In genomic region chr4:19266566-19266965, GRCh38 we compare ENCODE assay signal across 20 cellular contexts.
"Had no signal": no experiment of that assay in that cellular context is flagged by ENCODE, and none has a peak within 500 bp of the region (broad histone marks: within the 10 kb centered on the region; RNA-seq: fewer than 3 reads in every experiment).

No MANE protein-coding gene starts in this region.

- H3K4me3 ChIP-seq: body of pancreas, coronary artery, mucosa of descending colon, skin epidermis, transverse colon, vagina had no signal

- DNase-seq: activated CD4-positive, CD25-positive, alpha-beta regulatory T cell treated with anti-CD3 and anti-CD28 coated beads, Interleukin-2, amount 50 U/mL, for 72 hours; activated naive CD4-positive, alpha-beta T cell treated with anti-CD3 and anti-CD28 coated beads for 36 hours; amniotic stem cell; body of pancreas; caudate nucleus; foreskin keratinocyte; glutamatergic neuron; mucosa of descending colon; naive thymus-derived CD4-positive, alpha-beta T cell; nucleus accumbens; right cardiac atrium; stimulated activated CD4-positive, alpha-beta T cell treated with anti-CD3 and anti-CD28 coated beads, Interleukin-4, amount 100 ng/mL, for 24 hours; stimulated activated naive CD4-positive, alpha-beta T cell; transverse colon had no signal

- H3K36me3 ChIP-seq: transverse colon, vagina had no signal

- H3K36me3 Mint-ChIP-seq: naive thymus-derived CD4-positive, alpha-beta T cell had no signal

- H3K4me1 Mint-ChIP-seq: activated T-helper 17 cell treated with anti-CD3 and anti-CD28 coated beads, Interleukin-2, amount 50 U/mL, for 72 hours; naive thymus-derived CD4-positive, alpha-beta T cell had no signal

- H3K9me3 ChIP-seq: body of pancreas, mucosa of descending colon, transverse colon, vagina had no signal

- H3K27me3 ChIP-seq: body of pancreas, foreskin keratinocyte, transverse colon, vagina had no signal

- ATAC-seq: activated T-helper 17 cell treated with anti-CD3 and anti-CD28 coated beads, Interleukin-2, amount 50 U/mL, for 72 hours; body of pancreas; foreskin keratinocyte; left lobe of liver; mucosa of descending colon; naive thymus-derived CD4-positive, alpha-beta T cell; right cardiac atrium had no signal

- H3K4me1 ChIP-seq: body of pancreas, foreskin keratinocyte, transverse colon, vagina had no signal

- H3K4me3 Mint-ChIP-seq: activated naive CD4-positive, alpha-beta T cell treated with anti-CD3 and anti-CD28 coated beads for 36 hours; activated T-helper 17 cell treated with anti-CD3 and anti-CD28 coated beads, Interleukin-2, amount 50 U/mL, for 72 hours; naive thymus-derived CD4-positive, alpha-beta T cell had no signal

- H3K27ac ChIP-seq: body of pancreas, coronary artery, foreskin keratinocyte, skin epidermis, transverse colon, vagina had no signal

- H3K27me3 Mint-ChIP-seq: activated T-helper 17 cell treated with anti-CD3 and anti-CD28 coated beads, Interleukin-2, amount 50 U/mL, for 72 hours; progenitor cell of endocrine pancreas had no signal

- H3K27ac Mint-ChIP-seq: activated naive CD4-positive, alpha-beta T cell treated with anti-CD3 and anti-CD28 coated beads for 36 hours; activated T-helper 17 cell treated with anti-CD3 and anti-CD28 coated beads, Interleukin-2, amount 50 U/mL, for 72 hours; naive thymus-derived CD4-positive, alpha-beta T cell; progenitor cell of endocrine pancreas had no signal
